Comparison of ENCODE assay signal across 21 cellular contexts in genomic region chr9:80359941-80360881, GRCh38.
"Had no signal": no experiment of that assay in that cellular context is flagged by ENCODE, and none has a peak within 500 bp of the region (broad histone marks: within the 10 kb centered on the region; RNA-seq: fewer than 3 reads in every experiment).

No MANE protein-coding gene starts in this region.

- H2AFZ ChIP-seq: hepatocyte had no signal

- H3K4me3 Mint-ChIP-seq: endodermal cell; naive thymus-derived CD4-positive, alpha-beta T cell; neural crest cell; type B pancreatic cell had no signal

- DNase-seq: cerebellar nuclear complex; colonic mucosa; dermis blood vessel endothelial cell; endodermal cell; erythroblast; foreskin melanocyte; left colon; left ventricle myocardium superior; naive thymus-derived CD4-positive, alpha-beta T cell; nucleus accumbens; ovary; stimulated activated CD4-positive, alpha-beta T cell treated with anti-CD3 and anti-CD28 coated beads, Interleukin-2, amount 100 ng/mL, for 48 hours; stomach; substantia nigra; uterus had no signal

- H3K4me2 ChIP-seq: hepatocyte, smooth muscle cell had no signal

- ATAC-seq: left colon; left ventricle myocardium superior; naive thymus-derived CD4-positive, alpha-beta T cell; right cardiac atrium had no signal

- H3K36me3 Mint-ChIP-seq: naive thymus-derived CD4-positive, alpha-beta T cell; type B pancreatic cell had no signal

- H3K9me3 ChIP-seq: colonic mucosa, ovary, uterus had no signal

- H3K4me3 ChIP-seq: colonic mucosa, hepatocyte, ovary, smooth muscle cell, stomach, uterus had no signal

- H3K27ac ChIP-seq: colonic mucosa, hepatocyte, ovary, stomach, uterus had no signal

- H3K27me3 ChIP-seq: colonic mucosa, hepatocyte, ovary, stomach, uterus had no signal

- H3K4me1 ChIP-seq: colonic mucosa, stomach, uterus had no signal

- H3K27me3 Mint-ChIP-seq: naive thymus-derived CD4-positive, alpha-beta T cell; progenitor cell of endocrine pancreas had no signal

- H3K36me3 ChIP-seq: colonic mucosa, ovary, stomach, uterus had no signal

- H3K27ac Mint-ChIP-seq: endodermal cell; naive thymus-derived CD4-positive, alpha-beta T cell; progenitor cell of endocrine pancreas; type B pancreatic cell had no signal

- H3K4me1 Mint-ChIP-seq: endodermal cell; naive thymus-derived CD4-positive, alpha-beta T cell; neural crest cell had no signal
